ENCODE assay signal across 8 cellular contexts in the genomic region with DNA sequence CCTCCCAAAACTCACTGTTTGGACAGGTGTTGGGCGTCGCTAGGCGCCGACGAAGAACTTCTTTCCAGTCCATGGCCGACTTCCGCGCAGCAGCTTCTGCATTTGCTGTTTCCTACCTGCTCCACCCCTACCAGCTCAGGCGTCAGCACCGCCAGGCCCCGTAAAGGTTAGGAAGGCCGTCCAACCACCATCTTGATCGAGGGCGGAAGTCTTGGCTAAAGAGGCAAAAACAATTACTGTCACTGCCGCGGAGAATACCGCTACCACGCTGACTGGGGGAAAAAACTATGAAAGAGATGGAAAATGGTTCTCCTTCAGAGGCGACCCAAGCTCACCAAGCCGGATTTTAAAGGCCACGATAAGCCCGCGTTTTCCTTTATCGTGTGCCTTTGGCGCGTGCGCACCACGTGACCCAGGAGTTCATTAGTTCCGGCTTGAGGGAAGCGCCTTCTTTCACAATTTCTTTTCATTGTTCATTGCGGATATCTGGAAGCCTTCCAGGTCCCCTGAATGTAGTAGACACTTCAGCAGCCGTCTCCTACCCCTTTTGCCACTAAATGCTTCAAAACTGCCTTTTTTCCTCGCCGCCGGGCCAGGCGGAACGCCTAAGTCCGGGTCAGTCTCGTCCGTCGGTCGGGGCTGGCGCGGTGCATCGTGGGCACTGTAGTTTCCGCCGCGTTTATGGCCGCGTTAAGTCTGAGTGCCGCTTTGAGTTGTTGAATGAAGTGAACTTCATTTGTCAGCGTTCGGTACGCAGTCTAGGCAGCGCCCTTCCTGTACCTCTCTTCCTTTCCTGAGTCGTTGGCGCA. TPM values are rescaled to one million over a fixed set of nuclear protein-coding genes. Genes with fewer than 3 reads are reported as not detected.
DNase-seq lines count a peak whose midpoint lies in the region; ATAC-seq and TF ChIP-seq lines count a peak whose summit lies in the region.

A gene (minus strand): TSS at position 104 of the 809 bp plus-strand sequence. CDS start 31 bp downstream, at position 73.
A gene (plus strand): TSS at position 666 of the 809 bp plus-strand sequence. CDS start 694 bp downstream, outside the sequence.

- TF ChIP-seq CTCF in GM20000 (IDR thresholded peaks at IDR 0.05; ENCODE audit: extremely low read depth, missing control alignments): no peak

- H3K4me1 Mint-ChIP-seq in effector memory CD8-positive, alpha-beta T cell (ENCODE audit: low read depth in 2 of 2): peaks cover 43 to 59% of the 10 kb centered on the region in 2 donors

- H3K9me3 Mint-ChIP-seq in effector memory CD8-positive, alpha-beta T cell: no peaks in the 10 kb centered on the region

- peaks cover 45% of the 10 kb centered on the region for H3K36me3 Mint-ChIP-seq in effector memory CD8-positive, alpha-beta T cell (ENCODE audit: insufficient read depth)

- POLR2A ChIA-PET in activated CD8-positive, alpha-beta memory T cell treated with anti-CD3 and anti-CD28 coated beads for 36 hours (lab: Charles Lee): interaction anchor here (0.5 to 3.0 kb wide), 5 partner anchors 15 to 282 kb away, joined by 3 to 25 read pairs (median 3); a partner anchor contains a TSS

- H3K27ac Mint-ChIP-seq in effector memory CD8-positive, alpha-beta T cell: peak within 1 kb of the TSS; percentile 99 to 100

- DNase-seq in CMK (ENCODE audit: low read depth) (peak; percentile 68), GM20000 (ENCODE audit: low spot score) (peak; percentile 86), HT-29 (ENCODE audit: low spot score) (peak; percentile 91), NOMO-1 (lab: John Stamatoyannopoulos, UW; ENCODE audit: unreplicated experiment in 2 of 2) (peak; percentile 95 to 96), medulla oblongata (ENCODE audit: extremely low spot score) (peak; percentile 96)
- peak; percentile 85 to 90 (median 87) for DNase-seq in effector memory CD8-positive, alpha-beta T cell
- peak; percentile 80 for DNase-seq in stimulated activated CD8-positive, alpha-beta memory T cell treated with anti-CD3 and anti-CD28 coated beads, Interleukin-12 subunit alpha, Interleukin-12 subunit beta, amount 100 ng/mL, for 1 hour (ENCODE audit: low read depth)

- CTCF ChIA-PET in activated CD8-positive, alpha-beta memory T cell treated with anti-CD3 and anti-CD28 coated beads for 36 hours (lab: Charles Lee): interaction anchor here (0.9 to 1.0 kb wide), 2 partner anchors 282 to 300 kb away, joined by 3 to 4 read pairs; no protein-coding TSS in a partner anchor

- peak within 1 kb of the TSS; percentile 94 to 98 for H3K4me3 Mint-ChIP-seq in effector memory CD8-positive, alpha-beta T cell

- no peaks in the 10 kb centered on the region for H3K27me3 Mint-ChIP-seq in effector memory CD8-positive, alpha-beta T cell

- ATAC-seq in effector memory CD8-positive, alpha-beta T cell (replicated peaks): peak; percentile 83

RNA-seq across cellular contexts. Expression of the first gene that starts in this region (rescaled TPM):
- total RNA-seq in HT-29 (2014; rRNA removed; shearing (Covaris generic)): 10.9 and 11.0 TPM in 2 replicates
- 10 to 100 TPM; 39.4 to 39.7 TPM for total RNA-seq in activated CD8-positive, alpha-beta memory T cell treated with anti-CD3 and anti-CD28 coated beads for 36 hours

RNA-seq across cellular contexts. Expression of the second gene that starts in this region (rescaled TPM):
- 14.0 and 18.6 TPM in 2 replicates for total RNA-seq in HT-29 (2014; rRNA removed; shearing (Covaris generic))
- total RNA-seq in activated CD8-positive, alpha-beta memory T cell treated with anti-CD3 and anti-CD28 coated beads for 36 hours: 10 to 100 TPM; 38.7 to 39.1 TPM

Comparison
In these comparisons a context has a peak if more than half of its experiments do, and no peak if none do; other contexts are left out.
1. Peak in every context shown above with its lines: DNase-seq and ATAC-seq.